In genomic region chr1:162389021-162389818, GRCh38 we compare ENCODE assay signal across 9 cellular contexts. TPM values are rescaled to one million over a fixed set of nuclear protein-coding genes. Genes with fewer than 3 reads are reported as not detected.
DNase-seq lines count a peak whose midpoint lies in the region; ATAC-seq lines count a peak whose summit lies in the region.
"Had no signal": no experiment of that assay in that cellular context is flagged by ENCODE, and none has a peak within 500 bp of the region (broad histone marks: within the 10 kb centered on the region; RNA-seq: fewer than 3 reads in every experiment).

No MANE protein-coding gene starts in this region.

- no peaks in the 10 kb centered on the region for H3K27me3 ChIP-seq in skeletal muscle satellite cell (ENCODE audit: control insufficient read depth, insufficient read depth, low read length)

- H3K4me1 ChIP-seq in skeletal muscle satellite cell (ENCODE audit: control insufficient read depth, insufficient read depth, low read length): peaks cover 22% of the 10 kb centered on the region

- intact Hi-C loops in posterior cingulate gyrus (cut with DNase I): no loop called here
- intact Hi-C loops in posterior vena cava (cut with DNase I): loop anchor here in 1 of 2 donors (10.0 kb wide), 1 partner anchor 334 kb away; no protein-coding TSS in a partner anchor

- H3K36me3 ChIP-seq in skeletal muscle satellite cell (ENCODE audit: insufficient read depth, low read length): no peaks in the 10 kb centered on the region

- H3K4me2 ChIP-seq in skeletal muscle satellite cell (ENCODE audit: low read length): peak overlapping the region; percentile 50

- peak overlapping the region; percentile 43 for H3K9ac ChIP-seq in skeletal muscle satellite cell (ENCODE audit: low read depth, low read length)

- ATAC-seq in HG03108 (IDR thresholded peaks at IDR 0.05; ENCODE audit: unreplicated experiment): no peak

- no peak overlapping the region for H3K4me3 ChIP-seq in skeletal muscle satellite cell (ENCODE audit: low read length)

- H3K9me3 ChIP-seq in skeletal muscle satellite cell (replicated peaks; ENCODE audit: low read length): no peaks in the 10 kb centered on the region

- DNase-seq in DMS 273 (lab: John Stamatoyannopoulos, UW; ENCODE audit: unreplicated experiment): peak; percentile 71
- no peak for DNase-seq in DMS 273 treated with DMSO at 0.1 percent for 48 hours (lab: John Stamatoyannopoulos, UW)
- DNase-seq in NCI-H2171 (lab: John Stamatoyannopoulos, UW): peak; percentile 63
- peak; percentile 19 for DNase-seq in epidermal melanocyte (ENCODE audit: insufficient read length, low spot score)
- DNase-seq in posterior cingulate gyrus: no peak
- no peak for DNase-seq in posterior vena cava (ENCODE audit: low spot score)
- DNase-seq: activated CD8-positive, alpha-beta memory T cell treated with anti-CD3 and anti-CD28 coated beads, Interleukin-2, amount 50 U/mL, for 4 hours had no signal

RNA-seq across cellular contexts. Expression of gene C1orf226, which starts 7.7 kb away (rescaled TPM):
- total RNA-seq in skeletal muscle satellite cell (2012; rRNA removed): under 0.01 TPM in 2 replicates
- 1 to 10 TPM; 5.7 to 9.1 TPM for total RNA-seq in posterior vena cava

RNA-seq across cellular contexts. Expression of gene SPATA46, which starts 12.6 kb away (rescaled TPM):
- total RNA-seq in skeletal muscle satellite cell (2012; rRNA removed): not detected in 2 replicates
- total RNA-seq in posterior vena cava: not detected

RNA-seq across cellular contexts. Expression of gene SH2D1B, which starts 22.7 kb away (rescaled TPM):
- total RNA-seq in skeletal muscle satellite cell (2012; rRNA removed): not detected in 2 replicates
- under 1 TPM; 0.14 to 0.69 TPM for total RNA-seq in posterior vena cava

Comparison
In these comparisons a context has a peak if more than half of its experiments do, and no peak if none do; other contexts are left out.
1. DNase-seq: peak in DMS 273 (single experiment), NCI-H2171 (single experiment) and epidermal melanocyte (single experiment); none in DMS 273 treated with DMSO at 0.1 percent for 48 hours (single experiment), posterior cingulate gyrus (0 of 10) and posterior vena cava (single experiment).